19 cellular contexts compared by ENCODE assay signal in genomic region chr4:48931459-48931858, GRCh38. TPM values are rescaled to one million over a fixed set of nuclear protein-coding genes. Genes with fewer than 3 reads are reported as not detected.
DNase-seq lines count a peak whose midpoint lies in the region; ATAC-seq and TF ChIP-seq lines count a peak whose summit lies in the region.
"Had no signal": no experiment of that assay in that cellular context is flagged by ENCODE, and none has a peak within 500 bp of the region (broad histone marks: within the 10 kb centered on the region; RNA-seq: fewer than 3 reads in every experiment).

No MANE protein-coding gene starts in this region.

- H2AFZ ChIP-seq in SK-N-SH (ENCODE audit: low read depth), result no peak overlapping the region

- no peaks in the 10 kb centered on the region for H3K9me2 ChIP-seq in SK-N-SH

- no peak overlapping the region for H3K27ac Mint-ChIP-seq in activated CD8-positive, alpha-beta T cell treated with anti-CD3 and anti-CD28 coated beads, Interleukin-2, amount 10 ng/mL, durations not matched to agents 7 days and 5 days

- intact Hi-C loops in body of pancreas (cut with DNase I), result no loop called here

- H3K27me3 ChIP-seq in SK-N-SH (ENCODE audit: insufficient read depth) (no peaks in the 10 kb centered on the region), body of pancreas (no peaks in the 10 kb centered on the region)

- no peaks in the 10 kb centered on the region for H4K20me1 ChIP-seq in SK-N-SH (ENCODE audit: insufficient read depth)

- no peak overlapping the region for H3K4me3 ChIP-seq in LNCaP clone FGC (ENCODE audit: low read depth, low read length)
- no peak overlapping the region for H3K4me3 ChIP-seq in SK-N-SH (ENCODE audit: low read depth in 2 of 2, low read length in 1 of 2)
- no peak overlapping the region for H3K4me3 ChIP-seq in fibroblast of pulmonary artery (replicated peaks; ENCODE audit: low read depth, low read length)
- no peak overlapping the region for H3K4me3 ChIP-seq in body of pancreas

- no peaks in the 10 kb centered on the region for H3F3A ChIP-seq in SK-N-SH (replicated peaks; ENCODE audit: insufficient read depth)

- H3K4me3 Mint-ChIP-seq in activated CD8-positive, alpha-beta T cell treated with anti-CD3 and anti-CD28 coated beads, Interleukin-2, amount 10 ng/mL, durations not matched to agents 7 days and 5 days, result no peak overlapping the region
- H3K4me3 Mint-ChIP-seq: CD4-positive, CD25-positive, alpha-beta regulatory T cell had no signal

- peaks cover 7% of the 10 kb centered on the region for H3K9me3 Mint-ChIP-seq in activated CD8-positive, alpha-beta T cell treated with anti-CD3 and anti-CD28 coated beads, Interleukin-2, amount 10 ng/mL, durations not matched to agents 7 days and 5 days (ENCODE audit: insufficient read depth)
- H3K9me3 Mint-ChIP-seq: CD4-positive, CD25-positive, alpha-beta regulatory T cell had no signal

- no peaks in the 10 kb centered on the region for H3K4me1 Mint-ChIP-seq in activated CD8-positive, alpha-beta T cell treated with anti-CD3 and anti-CD28 coated beads, Interleukin-2, amount 10 ng/mL, durations not matched to agents 7 days and 5 days (ENCODE audit: low read depth)

- H3K9me3 ChIP-seq in SK-N-SH, result no peaks in the 10 kb centered on the region
- H3K9me3 ChIP-seq in body of pancreas, result no peaks in the 10 kb centered on the region

- no peaks in the 10 kb centered on the region for H3K36me3 Mint-ChIP-seq in activated CD8-positive, alpha-beta T cell treated with anti-CD3 and anti-CD28 coated beads, Interleukin-2, amount 10 ng/mL, durations not matched to agents 7 days and 5 days (ENCODE audit: low read depth)
- H3K36me3 Mint-ChIP-seq: CD4-positive, CD25-positive, alpha-beta regulatory T cell had no signal

- TF ChIP-seq CTCF in LNCaP clone FGC (IDR thresholded peaks at IDR 0.05; ENCODE audit: control insufficient read depth, extremely low read depth, insufficient read depth) (0 out of 2 replicates have a peak, but pooled peaks have one; percentile 5), SK-N-SH (IDR thresholded peaks at IDR 0.05) (peak; percentile 47), fibroblast of pulmonary artery (IDR thresholded peaks at IDR 0.05; ENCODE audit: low read length, missing control alignments) (peak; percentile 3), body of pancreas (IDR thresholded peaks at IDR 0.05) (no peak)

- H3K27ac ChIP-seq in SK-N-SH (ENCODE audit: low read depth in 2 of 2, low read length in 1 of 2) (no peak overlapping the region), body of pancreas (no peak overlapping the region)

- H3K36me3 ChIP-seq in SK-N-SH (replicated peaks in 1 of 2; ENCODE audit: control insufficient read depth in 1 of 2, insufficient read depth in 2 of 2, low read length in 1 of 2), result no peaks in the 10 kb centered on the region
- H3K36me3 ChIP-seq in body of pancreas (replicated peaks in 1 of 2; ENCODE audit: insufficient read depth in 1 of 2, low read depth in 2 of 2), result no peaks in the 10 kb centered on the region

- TF ChIP-seq RAD21 in SK-N-SH (IDR thresholded peaks at IDR 0.05; ENCODE audit: low read length), result peak; percentile 40; the same call in 1 of the 2 replicates

- H3K9ac ChIP-seq in SK-N-SH, result no peak overlapping the region

- CTCF ChIA-PET in SK-N-SH (lab: Yijun Ruan, JAX), result interaction anchor here (0.9 to 1.7 kb wide), 6 partner anchors 11 to 353 kb away, joined by 3 to 5 read pairs (median 4); no protein-coding TSS in a partner anchor
- CTCF ChIA-PET in activated CD8-positive, alpha-beta T cell treated with anti-CD3 and anti-CD28 coated beads, Interleukin-2, amount 10 ng/mL, durations not matched to agents 7 days and 5 days (lab: Charles Lee), result interaction anchor here (3.4 kb wide), 1 partner anchor 13 kb away, joined by 15 read pairs; no protein-coding TSS in a partner anchor

- TF ChIP-seq EP300 in SK-N-SH (IDR thresholded peaks at IDR 0.05; ENCODE audit: borderline replicate concordance in 1 of 2, low read depth in 1 of 2, low read length in 1 of 2), result no peak

- no peak for ATAC-seq in GM19035 (IDR thresholded peaks at IDR 0.05; ENCODE audit: unreplicated experiment)
- no peak for ATAC-seq in body of pancreas
- ATAC-seq in activated CD8-positive, alpha-beta T cell treated with anti-CD3 and anti-CD28 coated beads, Interleukin-2, amount 10 ng/mL, durations not matched to agents 7 days and 5 days, result no peak
- ATAC-seq in GM19467 (IDR thresholded peaks at IDR 0.05; ENCODE audit: unreplicated experiment), result no peak

- 70% methylated on average over 2 of the region's 2 CpGs for WGBS in SK-N-SH (ENCODE audit: low lambda C conversion rate)
- 94% methylated on average over 2 of the region's 2 CpGs for WGBS in body of pancreas, 2 donors

- peak; percentile 41 for DNase-seq in D341Med (ENCODE audit: low spot score)
- DNase-seq in LNCaP clone FGC (ENCODE audit: low read depth), result no peak
- DNase-seq in SK-N-SH, result no peak
- DNase-seq in fibroblast of pulmonary artery (ENCODE audit: low read depth), result no peak
- DNase-seq in body of pancreas, result no peak
- no peak for DNase-seq in activated CD8-positive, alpha-beta T cell treated with anti-CD3 and anti-CD28 coated beads, Interleukin-2, amount 10 ng/mL, durations not matched to agents 7 days and 5 days
- DNase-seq: AML-193; CD4-positive, CD25-positive, alpha-beta regulatory T cell; DND-41; GF-D8; H7; NCI-H146; NCI-H2081 treated with DMSO at 0.1 percent for 48 hours; NCI-H345; NCI-H526 treated with DMSO at 0.1 percent for 48 hours; NK-92 treated with Interleukin-12 subunit alpha and Interleukin-12 subunit beta, amount 100 ng/mL, for 24 hours had no signal

- H3K4me1 ChIP-seq in SK-N-SH (ENCODE audit: control insufficient read depth in 1 of 2, insufficient read depth in 2 of 2, low read depth in 1 of 2, low read length in 1 of 2) (no peaks in the 10 kb centered on the region), body of pancreas (no peaks in the 10 kb centered on the region)

- H3K4me2 ChIP-seq in SK-N-SH, result no peak overlapping the region

- no peaks in the 10 kb centered on the region for H3K27me3 Mint-ChIP-seq in activated CD8-positive, alpha-beta T cell treated with anti-CD3 and anti-CD28 coated beads, Interleukin-2, amount 10 ng/mL, durations not matched to agents 7 days and 5 days (ENCODE audit: low read depth)

- no peaks in the 10 kb centered on the region for H3K79me2 ChIP-seq in SK-N-SH (ENCODE audit: insufficient read depth)

- POLR2A ChIA-PET in SK-N-SH (lab: Yijun Ruan, JAX), result no interaction called here
- POLR2A ChIA-PET in activated CD8-positive, alpha-beta T cell treated with anti-CD3 and anti-CD28 coated beads, Interleukin-2, amount 10 ng/mL, durations not matched to agents 7 days and 5 days (lab: Charles Lee), result interaction anchor here (1.5 kb wide), 1 partner anchor 327 kb away, joined by 3 read pairs; no protein-coding TSS in a partner anchor

- TF ChIP-seq POLR2A in body of pancreas (IDR thresholded peaks at IDR 0.05), result no peak

TF ChIP-seq in SK-N-SH, 30 proteins besides CTCF, POLR2A, EP300 and RAD21:
- no peak for TF ChIP-seq NFIC (IDR thresholded peaks at IDR 0.05; ENCODE audit: borderline replicate concordance)
- TF ChIP-seq SMC3 (IDR thresholded peaks at IDR 0.05; ENCODE audit: low read depth, low read length), result peak; percentile 22; the same call in 1 of the 2 replicates

RNA-seq across cellular contexts. Expression of gene OCIAD2, which starts 24.9 kb away (rescaled TPM):
- polyA plus RNA-seq in SK-N-SH (2012; rRNA removed), result 235 and 387 TPM in 2 replicates
- polyA plus RNA-seq in SK-N-SH (2012; cell fraction: cytosol; rRNA removed), result 362 and 414 TPM in 2 replicates
- polyA plus RNA-seq in SK-N-SH (2012; cell fraction: nucleus; rRNA removed), result 83.6 and 110 TPM in 2 replicates
- 1 to 10 TPM; 3.0 to 7.3 TPM for total RNA-seq in body of pancreas
- 10 to 100 TPM; 77.3 to 92.7 TPM for total RNA-seq in activated CD8-positive, alpha-beta T cell treated with anti-CD3 and anti-CD28 coated beads, Interleukin-2, amount 10 ng/mL, durations not matched to agents 7 days and 5 days

RNA-seq across cellular contexts. Expression of gene CWH43, which starts 54.6 kb away (rescaled TPM):
- not detected in 2 replicates for polyA plus RNA-seq in SK-N-SH (2012; rRNA removed)
- polyA plus RNA-seq in SK-N-SH (2012; cell fraction: cytosol; rRNA removed), result not detected in 2 replicates
- not detected in 2 replicates for polyA plus RNA-seq in SK-N-SH (2012; cell fraction: nucleus; rRNA removed)
- total RNA-seq in body of pancreas, result not detected
- total RNA-seq in activated CD8-positive, alpha-beta T cell treated with anti-CD3 and anti-CD28 coated beads, Interleukin-2, amount 10 ng/mL, durations not matched to agents 7 days and 5 days, result not detected
- total RNA-seq: A673; CD4-positive, CD25-positive, alpha-beta regulatory T cell; H7 had no signal
- polyA plus RNA-seq: CD4-positive, CD25-positive, alpha-beta regulatory T cell had no signal

Comparison
In these comparisons a context has a peak if more than half of its experiments do, and no peak if none do; other contexts are left out.
1. CTCF ChIP-seq: peak in LNCaP clone FGC (single experiment), SK-N-SH (single experiment) and fibroblast of pulmonary artery (single experiment); none in body of pancreas (0 of 7).
2. RNA of gene OCIAD2, which starts 24.9 kb away (total RNA-seq): 77.3 to 92.7 TPM in activated CD8-positive, alpha-beta T cell treated with anti-CD3 and anti-CD28 coated beads, Interleukin-2, amount 10 ng/mL, durations not matched to agents 7 days and 5 days; 3.0 to 7.3 TPM in body of pancreas; every median in the first group is over 4 times any median in the second.